Comparison of ENCODE assay signal across 27 cellular contexts in genomic region chr15:93983501-93983900, GRCh38.
A peak's percentile ranks its signal among the peaks of the same experiment; 100 is the strongest.
DNase-seq lines count a peak whose midpoint lies in the region; ATAC-seq and TF ChIP-seq lines count a peak whose summit lies in the region.
"Had no signal": no experiment of that assay in that cellular context is flagged by ENCODE, and none has a peak within 500 bp of the region (broad histone marks: within the 10 kb centered on the region; RNA-seq: fewer than 3 reads in every experiment).

No MANE protein-coding gene starts in this region.

- TF ChIP-seq POLR2A in Peyer's patch (IDR thresholded peaks at IDR 0.05) = no peak

- H3K9me3 ChIP-seq in aorta (ENCODE audit: control insufficient read depth, low read length) = no peaks in the 10 kb centered on the region
- no peaks in the 10 kb centered on the region for H3K9me3 ChIP-seq in Peyer's patch
- H3K9me3 ChIP-seq: ascending aorta, thyroid gland had no signal

- peak overlapping the region; percentile 93 for H3K27ac Mint-ChIP-seq in neural crest cell (ENCODE audit: unreplicated experiment)
- H3K27ac Mint-ChIP-seq: activated CD4-positive, alpha-beta memory T cell treated with anti-CD3 and anti-CD28 coated beads for 36 hours; activated naive CD8-positive, alpha-beta T cell; activated T-helper 17 cell treated with anti-CD3 and anti-CD28 coated beads, Interleukin-2, amount 50 U/mL, for 72 hours; CD4-positive, alpha-beta T cell; naive B cell; stimulated activated naive CD8-positive, alpha-beta T cell treated with anti-CD3 and anti-CD28 coated beads, Interleukin-15, Interleukin-2, amounts not matched to agents 100 ng/mL and 50 ng/mL, for 24 hours had no signal

- TF ChIP-seq CTCF in neural crest cell (conservative IDR thresholded peaks at IDR 0.05) (no peak), Peyer's patch (IDR thresholded peaks at IDR 0.05) (no peak)

- H3K36me3 ChIP-seq in aorta (ENCODE audit: control insufficient read depth in 1 of 2, insufficient read depth in 2 of 2, low read length in 1 of 2) (no peaks in the 10 kb centered on the region), Peyer's patch (no peaks in the 10 kb centered on the region)
- H3K36me3 ChIP-seq: ascending aorta, thyroid gland had no signal

- peak overlapping the region; percentile 27 for H3K4me3 Mint-ChIP-seq in neural crest cell
- H3K4me3 Mint-ChIP-seq: activated CD4-positive, alpha-beta memory T cell treated with anti-CD3 and anti-CD28 coated beads for 36 hours; activated naive CD8-positive, alpha-beta T cell; activated T-helper 17 cell treated with anti-CD3 and anti-CD28 coated beads, Interleukin-2, amount 50 U/mL, for 72 hours; CD4-positive, alpha-beta T cell; central memory CD8-positive, alpha-beta T cell; immature natural killer cell; naive B cell; stimulated activated naive CD8-positive, alpha-beta T cell treated with anti-CD3 and anti-CD28 coated beads, Interleukin-15, Interleukin-2, amounts not matched to agents 100 ng/mL and 50 ng/mL, for 24 hours had no signal

- intact Hi-C loops in aorta (cut with DNase I) = no loop called here

- H3K4me1 Mint-ChIP-seq in neural crest cell = peaks cover 57% of the 10 kb centered on the region

- no peaks in the 10 kb centered on the region for H3K36me3 Mint-ChIP-seq in neural crest cell (ENCODE audit: low read depth)
- H3K36me3 Mint-ChIP-seq: activated CD4-positive, alpha-beta memory T cell treated with anti-CD3 and anti-CD28 coated beads for 36 hours; activated naive CD8-positive, alpha-beta T cell; immature natural killer cell; naive B cell had no signal

- H3K4me1 ChIP-seq in aorta (ENCODE audit: control insufficient read depth in 1 of 2, insufficient read depth in 2 of 2, low read length in 2 of 2) = no peaks in the 10 kb centered on the region
- H3K4me1 ChIP-seq in Peyer's patch = no peaks in the 10 kb centered on the region
- H3K4me1 ChIP-seq: ascending aorta, thyroid gland had no signal

- H3K27ac ChIP-seq in aorta (ENCODE audit: low read depth in 1 of 2, low read length in 2 of 2) (no peak overlapping the region), Peyer's patch (no peak overlapping the region)
- H3K27ac ChIP-seq: 22Rv1, ascending aorta, thyroid gland had no signal

- H3K27me3 ChIP-seq in aorta (ENCODE audit: control insufficient read depth in 1 of 2, insufficient read depth in 2 of 2, low read length in 1 of 2) (no peaks in the 10 kb centered on the region), Peyer's patch (no peaks in the 10 kb centered on the region)
- H3K27me3 ChIP-seq: ascending aorta, thyroid gland had no signal

- peaks cover 2% of the 10 kb centered on the region for H3K9me3 Mint-ChIP-seq in neural crest cell
- H3K9me3 Mint-ChIP-seq: activated CD4-positive, alpha-beta memory T cell treated with anti-CD3 and anti-CD28 coated beads for 36 hours; activated T-helper 17 cell treated with anti-CD3 and anti-CD28 coated beads, Interleukin-2, amount 50 U/mL, for 72 hours; CD4-positive, alpha-beta T cell; immature natural killer cell; stimulated activated naive CD8-positive, alpha-beta T cell treated with anti-CD3 and anti-CD28 coated beads, Interleukin-15, Interleukin-2, amounts not matched to agents 100 ng/mL and 50 ng/mL, for 24 hours had no signal

- no peak for ATAC-seq in aorta (ENCODE audit: low FRiP score)
- ATAC-seq: activated CD4-positive, CD25-positive, alpha-beta regulatory T cell treated with anti-CD3 and anti-CD28 coated beads, Interleukin-2, amount 50 U/mL, for 24 hours; activated T-helper 17 cell treated with anti-CD3 and anti-CD28 coated beads, Interleukin-2, amount 50 U/mL, for 72 hours; left lobe of liver had no signal

- H3K4me3 ChIP-seq in aorta (ENCODE audit: low read length in 2 of 2) (no peak overlapping the region), Peyer's patch (no peak overlapping the region)
- H3K4me3 ChIP-seq: ascending aorta, thyroid gland had no signal

- no peaks in the 10 kb centered on the region for H3K27me3 Mint-ChIP-seq in neural crest cell (ENCODE audit: low read depth)
- H3K27me3 Mint-ChIP-seq: activated CD4-positive, alpha-beta memory T cell treated with anti-CD3 and anti-CD28 coated beads for 36 hours; activated T-helper 17 cell treated with anti-CD3 and anti-CD28 coated beads, Interleukin-2, amount 50 U/mL, for 72 hours; CD4-positive, alpha-beta T cell; central memory CD8-positive, alpha-beta T cell; stimulated activated naive CD8-positive, alpha-beta T cell treated with anti-CD3 and anti-CD28 coated beads, Interleukin-15, Interleukin-2, amounts not matched to agents 100 ng/mL and 50 ng/mL, for 24 hours had no signal

- WGBS in aorta, 2 donors = 33% methylated on average over 3 of the region's 3 CpGs

- peak; percentile 20 for DNase-seq in NCI-H1105 treated with DMSO at 0.1 percent for 48 hours (lab: John Stamatoyannopoulos, UW)
- DNase-seq in NCI-H1105 (lab: John Stamatoyannopoulos, UW) = no peak
- DNase-seq in COR-L47 (lab: John Stamatoyannopoulos, UW) = peak; percentile 15
- DNase-seq in NCI-H69 (lab: John Stamatoyannopoulos, UW) = peak; percentile 13
- DNase-seq in neural crest cell (ENCODE audit: low read depth, low spot score) = no peak
- no peak for DNase-seq in aorta
- no peak for DNase-seq in Peyer's patch
- DNase-seq in NCI-H446 (lab: John Stamatoyannopoulos, UW) = no peak
- DNase-seq: activated CD4-positive, alpha-beta memory T cell treated with anti-CD3 and anti-CD28 coated beads for 36 hours; activated CD8-positive, alpha-beta memory T cell treated with anti-CD3 and anti-CD28 coated beads, Interleukin-2, amount 50 U/mL, for 48 hours; CD4-positive, alpha-beta T cell; dermis blood vessel endothelial cell; H7; immature natural killer cell; naive B cell; NCI-H2029; small intestine; T-helper 1 cell; thyroid gland had no signal

Comparison
In these comparisons a context has a peak if more than half of its experiments do, and no peak if none do; other contexts are left out.
1. DNase-seq: peak in NCI-H1105 treated with DMSO at 0.1 percent for 48 hours (single experiment), COR-L47 (single experiment) and NCI-H69 (single experiment); none in NCI-H1105 (single experiment), neural crest cell (single experiment), aorta (0 of 2), Peyer's patch (0 of 3) and NCI-H446 (0 of 2).